Comparison of ENCODE assay signal across 22 cellular contexts in the genomic region with DNA sequence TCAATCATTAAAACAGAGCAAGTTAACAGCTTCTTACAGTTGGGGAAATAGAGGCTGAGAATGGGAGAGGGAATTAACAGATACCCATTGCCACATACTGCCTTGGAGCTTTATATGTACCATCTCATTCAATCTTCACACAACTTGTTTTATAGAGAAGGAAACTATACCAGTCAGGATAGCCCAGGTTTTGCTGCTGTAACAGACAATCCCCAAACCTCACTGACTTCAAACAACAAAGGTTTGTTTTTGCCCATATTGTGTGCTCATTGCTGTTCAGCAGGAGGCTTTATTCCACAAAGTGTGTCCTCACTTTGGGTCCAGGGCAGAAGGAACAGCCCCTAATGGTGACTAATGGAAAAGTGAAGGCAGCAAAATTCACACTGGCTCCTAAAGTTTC. TPM values are rescaled to one million over a fixed set of nuclear protein-coding genes. Genes with fewer than 3 reads are reported as not detected.
"Had no signal": no experiment of that assay in that cellular context is flagged by ENCODE, and none has a peak within 500 bp of the region (broad histone marks: within the 10 kb centered on the region; RNA-seq: fewer than 3 reads in every experiment).

No MANE protein-coding gene starts in this region.

- ATAC-seq: left lung, lower lobe of right lung, natural killer cell had no signal

- DNase-seq: cortex of kidney; dorsolateral prefrontal cortex; effector CD8-positive, alpha-beta T cell; left lung; lower lobe of right lung; natural killer cell; occipital lobe; stimulated activated CD4-positive, alpha-beta T cell treated with anti-CD3 and anti-CD28 coated beads, Interleukin-2, amount 100 ng/mL, for 48 hours; stimulated activated naive CD4-positive, alpha-beta T cell treated with Interleukin-2 at 50 U/mL for 16 hours; thyroid gland; upper lobe of left lung had no signal

- H3K36me3 Mint-ChIP-seq: natural killer cell had no signal

- H3K9ac ChIP-seq: parathyroid adenoma had no signal

- H3K27ac ChIP-seq: dorsolateral prefrontal cortex, left lung, lower lobe of right lung, parathyroid adenoma, prostate gland, thyroid gland, upper lobe of left lung, vagina had no signal

- H3K4me2 ChIP-seq: smooth muscle cell had no signal

- H3K4me3 Mint-ChIP-seq: memory B cell, mesothelial cell of epicardium, natural killer cell had no signal

- H3K9me3 Mint-ChIP-seq: natural killer cell had no signal

- H3K27ac Mint-ChIP-seq: memory B cell, mesothelial cell of epicardium, natural killer cell had no signal

- H3K4me1 Mint-ChIP-seq: memory B cell, natural killer cell had no signal

- H3K36me3 ChIP-seq: left lung, lower lobe of right lung, prostate gland, thyroid gland, upper lobe of left lung, vagina had no signal

- H3K27me3 ChIP-seq: dorsolateral prefrontal cortex, left lung, thyroid gland, upper lobe of left lung, vagina had no signal

- FAIRE-seq: frontal cortex, keratinocyte had no signal

- H3K9me3 ChIP-seq: left lung, lower lobe of right lung, prostate gland, thyroid gland, upper lobe of left lung, vagina had no signal

- H3K4me3 ChIP-seq: dorsolateral prefrontal cortex, left lung, lower lobe of right lung, prostate gland, smooth muscle cell, thyroid gland, upper lobe of left lung, vagina had no signal

- H3K4me1 ChIP-seq: left lung, lower lobe of right lung, prostate gland, thyroid gland, vagina had no signal

- H2AFZ ChIP-seq: parathyroid adenoma had no signal

RNA-seq across cellular contexts. Expression of gene SPSB4, which starts 59.2 kb away (rescaled TPM):
- total RNA-seq: fibroblast of lung, glomerular endothelial cell, natural killer cell, renal cortical epithelial cell had no signal
- polyA plus RNA-seq: fibroblast of lung, keratinocyte had no signal
